Comparison of ENCODE assay signal across 33 cellular contexts in genomic region chr11:81394324-81394723, GRCh38.
"Had no signal": no experiment of that assay in that cellular context is flagged by ENCODE, and none has a peak within 500 bp of the region (broad histone marks: within the 10 kb centered on the region; RNA-seq: fewer than 3 reads in every experiment).

No MANE protein-coding gene starts in this region.

- H3K36me3 Mint-ChIP-seq: activated CD8-positive, alpha-beta memory T cell treated with anti-CD3 and anti-CD28 coated beads, Interleukin-2, amount 10 ng/mL, durations not matched to agents 7 days and 5 days; activated naive CD4-positive, alpha-beta T cell treated with anti-CD3 and anti-CD28 coated beads, Interleukin-2, amount 10 ng/mL, durations not matched to agents 7 days and 5 days; activated naive CD8-positive, alpha-beta T cell treated with anti-CD3 and anti-CD28 coated beads for 36 hours; T-cell had no signal

- H3K4me3 Mint-ChIP-seq: activated B cell treated with CpG ODN at 0.5 μM for 24 hours; activated CD4-positive, alpha-beta memory T cell treated with anti-CD3 and anti-CD28 coated beads, Interleukin-2, amount 10 ng/mL, durations not matched to agents 7 days and 5 days; activated CD8-positive, alpha-beta memory T cell treated with anti-CD3 and anti-CD28 coated beads, Interleukin-2, amount 10 ng/mL, durations not matched to agents 7 days and 5 days; activated naive CD4-positive, alpha-beta T cell treated with anti-CD3 and anti-CD28 coated beads, Interleukin-2, amount 10 ng/mL, durations not matched to agents 7 days and 5 days; activated naive CD8-positive, alpha-beta T cell treated with anti-CD3 and anti-CD28 coated beads for 36 hours; central memory CD8-positive, alpha-beta T cell; T-cell; T-helper 17 cell had no signal

- H3K4me1 Mint-ChIP-seq: activated B cell treated with CpG ODN at 0.5 μM for 24 hours; activated CD4-positive, alpha-beta memory T cell treated with anti-CD3 and anti-CD28 coated beads, Interleukin-2, amount 10 ng/mL, durations not matched to agents 7 days and 5 days; activated CD8-positive, alpha-beta memory T cell treated with anti-CD3 and anti-CD28 coated beads, Interleukin-2, amount 10 ng/mL, durations not matched to agents 7 days and 5 days; activated naive CD4-positive, alpha-beta T cell treated with anti-CD3 and anti-CD28 coated beads, Interleukin-2, amount 10 ng/mL, durations not matched to agents 7 days and 5 days; activated naive CD8-positive, alpha-beta T cell treated with anti-CD3 and anti-CD28 coated beads for 36 hours; central memory CD8-positive, alpha-beta T cell; T-cell; T-helper 17 cell had no signal

- ATAC-seq: activated CD8-positive, alpha-beta memory T cell treated with anti-CD3 and anti-CD28 coated beads, Interleukin-2, amount 10 ng/mL, durations not matched to agents 7 days and 5 days; PC-3; Right ventricle myocardium inferior; SK-N-SH treated with all-trans-retinoic acid at 6 μM for 48 hours; T-cell; T-helper 17 cell had no signal

- H3K36me3 ChIP-seq: ascending aorta, cardiac muscle cell, Peyer's patch had no signal

- DNase-seq: activated B cell treated with CpG ODN at 0.5 μM for 24 hours; activated CD4-positive, alpha-beta memory T cell treated with anti-CD3 and anti-CD28 coated beads, Interleukin-2, amount 10 ng/mL, durations not matched to agents 7 days and 5 days; activated CD4-positive, alpha-beta T cell treated with anti-CD3 and anti-CD28 coated beads for 4 hours; activated CD4-positive, alpha-beta T cell treated with anti-CD3 and anti-CD28 coated beads, Interleukin-2, amount 50 U/mL, for 1 hour; activated CD4-positive, CD25-positive, alpha-beta regulatory T cell treated with anti-CD3 and anti-CD28 coated beads, Interleukin-2, amount 50 U/mL, for 72 hours; activated CD8-positive, alpha-beta memory T cell treated with anti-CD3 and anti-CD28 coated beads for 24 hours; activated CD8-positive, alpha-beta memory T cell treated with anti-CD3 and anti-CD28 coated beads, Interleukin-2, amount 10 ng/mL, durations not matched to agents 7 days and 5 days; activated CD8-positive, alpha-beta memory T cell treated with anti-CD3 and anti-CD28 coated beads, Interleukin-2, amount 50 U/mL, for 48 hours; activated effector memory CD4-positive, alpha-beta T cell treated with Interleukin-2 at 50 U/mL for 16 hours; activated naive CD4-positive, alpha-beta T cell treated with anti-CD3 and anti-CD28 coated beads, Interleukin-2, amount 10 ng/mL, durations not matched to agents 7 days and 5 days; activated naive CD8-positive, alpha-beta T cell treated with anti-CD3 and anti-CD28 coated beads for 36 hours; activated T-cell treated with anti-CD3 and anti-CD28 coated beads, Interleukin-2, amount 50 U/mL, for 48 hours; amygdala; KG1; NCI-H1105; NCI-H1417 treated with DMSO at 0.1 percent for 48 hours; NCI-H187 treated with DMSO at 0.1 percent for 48 hours; NCI-H2081; NCI-H345; NCI-H524 treated with DMSO at 0.1 percent for 48 hours; NK-92 treated with Interleukin-12 subunit alpha and Interleukin-12 subunit beta, amount 100 ng/mL, for 24 hours; PC-3; Peyer's patch; SIG-M5; T-cell; T-helper 17 cell had no signal

- H3K9me3 ChIP-seq: ascending aorta, Peyer's patch had no signal

- H3K4me3 ChIP-seq: ascending aorta, cardiac muscle cell, Peyer's patch had no signal

- H3K27me3 Mint-ChIP-seq: activated B cell treated with CpG ODN at 0.5 μM for 24 hours; activated CD4-positive, alpha-beta memory T cell treated with anti-CD3 and anti-CD28 coated beads, Interleukin-2, amount 10 ng/mL, durations not matched to agents 7 days and 5 days; activated CD8-positive, alpha-beta memory T cell treated with anti-CD3 and anti-CD28 coated beads, Interleukin-2, amount 10 ng/mL, durations not matched to agents 7 days and 5 days; activated naive CD4-positive, alpha-beta T cell treated with anti-CD3 and anti-CD28 coated beads, Interleukin-2, amount 10 ng/mL, durations not matched to agents 7 days and 5 days; activated naive CD8-positive, alpha-beta T cell treated with anti-CD3 and anti-CD28 coated beads for 36 hours; central memory CD8-positive, alpha-beta T cell; T-cell; T-helper 17 cell had no signal

- H3K9me3 Mint-ChIP-seq: activated B cell treated with CpG ODN at 0.5 μM for 24 hours; activated naive CD4-positive, alpha-beta T cell treated with anti-CD3 and anti-CD28 coated beads, Interleukin-2, amount 10 ng/mL, durations not matched to agents 7 days and 5 days had no signal

- H3K27ac ChIP-seq: ascending aorta, cardiac muscle cell, Peyer's patch, RWPE1, VCaP had no signal

- H3K27ac Mint-ChIP-seq: activated B cell treated with CpG ODN at 0.5 μM for 24 hours; activated CD4-positive, alpha-beta memory T cell treated with anti-CD3 and anti-CD28 coated beads, Interleukin-2, amount 10 ng/mL, durations not matched to agents 7 days and 5 days; activated CD8-positive, alpha-beta memory T cell treated with anti-CD3 and anti-CD28 coated beads, Interleukin-2, amount 10 ng/mL, durations not matched to agents 7 days and 5 days; activated naive CD4-positive, alpha-beta T cell treated with anti-CD3 and anti-CD28 coated beads, Interleukin-2, amount 10 ng/mL, durations not matched to agents 7 days and 5 days; activated naive CD8-positive, alpha-beta T cell treated with anti-CD3 and anti-CD28 coated beads for 36 hours; T-cell; T-helper 17 cell had no signal

- H3K4me1 ChIP-seq: ascending aorta, Peyer's patch had no signal

- H3K27me3 ChIP-seq: ascending aorta, cardiac muscle cell, Peyer's patch had no signal
